8 cellular contexts compared by ENCODE assay signal in the genomic region with DNA sequence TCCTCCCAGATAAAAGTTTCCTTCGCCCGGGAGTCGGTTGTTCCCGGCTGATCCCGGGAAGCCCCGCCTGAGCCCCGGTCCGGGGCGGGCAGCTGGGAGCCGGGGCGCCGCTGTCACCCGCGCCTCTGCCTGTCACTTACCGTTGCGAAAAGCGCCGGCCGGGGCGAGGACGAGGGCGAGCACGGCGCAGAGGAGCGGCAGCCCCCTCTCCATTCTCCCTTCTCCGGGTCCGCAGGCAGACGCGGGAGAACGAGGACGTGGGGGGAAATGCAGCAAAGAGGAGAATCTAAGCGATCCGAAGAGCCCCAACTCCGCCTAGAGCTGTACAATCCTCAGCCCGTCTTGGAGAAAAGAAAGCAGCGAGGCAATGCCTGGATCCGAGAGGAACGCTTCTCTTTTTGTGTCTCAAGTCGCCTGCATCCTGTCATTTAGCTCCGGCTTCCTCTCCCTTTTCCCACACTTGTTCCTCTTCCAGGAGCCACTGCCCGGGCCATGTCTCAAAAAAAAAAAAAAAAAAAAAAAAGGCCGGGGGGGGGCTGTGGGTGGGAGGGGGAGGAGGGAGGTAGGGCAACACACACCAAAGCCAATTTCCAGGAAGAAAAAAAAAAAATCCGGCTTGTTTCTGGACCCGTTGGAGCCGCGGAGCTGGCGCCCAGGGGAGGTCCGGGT. TPM values are rescaled to one million over a fixed set of nuclear protein-coding genes. Genes with fewer than 3 reads are reported as not detected.
A peak's percentile ranks its signal among the peaks of the same experiment; 100 is the strongest.
DNase-seq lines count a peak whose midpoint lies in the region.

TSS of gene NRP1 (minus strand) at position 498 of the 669 bp plus-strand sequence. CDS start at position 213, 285 bp downstream.

- peak within 1 kb of the TSS; percentile 77 to 86 (median 81) for H3K4me3 Mint-ChIP-seq in immature natural killer cell

- in situ Hi-C loops in T47D (cut with HindIII; ENCODE audit: low pct_unique_long_range_greater_than_20kb, low sequenced_read_pairs), result no loop called here

- DNase-seq in stimulated activated CD4-positive, alpha-beta T cell treated with anti-CD3 and anti-CD28 coated beads, Interleukin-12 subunit alpha, Interleukin-12 subunit beta, amount 100 ng/mL, for 4 hours, result peak; percentile 12
- DNase-seq in stimulated activated CD4-positive, alpha-beta T cell treated with anti-CD3 and anti-CD28 coated beads, Interleukin-4, amount 100 ng/mL, for 24 hours, result no peak
- DNase-seq in NT2/D1 (ENCODE audit: low read depth, low spot score), result no peak
- DNase-seq in T47D (ENCODE audit: low read depth in 1 of 2, low spot score in 1 of 2), result peak; percentile 15 to 44
- no peak for DNase-seq in immature natural killer cell
- no peak for DNase-seq in GOT3 (lab: John Stamatoyannopoulos, UW)
- DNase-seq in midbrain (lab: John Stamatoyannopoulos, UW), result no peak

- peaks cover 18 to 41% (median 22%) of the 10 kb centered on the region in 3 donors for H3K27me3 Mint-ChIP-seq in immature natural killer cell (ENCODE audit: low read depth in 3 of 3)

- peaks cover 72% of the 10 kb centered on the region for H3K27me3 ChIP-seq in NT2/D1 (ENCODE audit: insufficient read depth, insufficient read length)
- no peaks in the 10 kb centered on the region for H3K27me3 ChIP-seq in skeletal muscle satellite cell (ENCODE audit: control insufficient read depth, insufficient read depth, low read length)

- no peaks in the 10 kb centered on the region for H3K9me3 Mint-ChIP-seq in immature natural killer cell

- H3K27ac Mint-ChIP-seq in immature natural killer cell, result peak within 1 kb of the TSS in 1 of 6 donors; percentile 21

- H3K4me1 Mint-ChIP-seq in immature natural killer cell, result peaks cover 15 to 20% of the 10 kb centered on the region in 2 donors

- peak within 1 kb of the TSS; percentile 94 for H3K4me2 ChIP-seq in skeletal muscle satellite cell (ENCODE audit: low read length)

- peaks cover 0 to 2% (median 0%) of the 10 kb centered on the region in 3 donors for H3K36me3 Mint-ChIP-seq in immature natural killer cell

- no peaks in the 10 kb centered on the region for H3K4me1 ChIP-seq in NT2/D1 (ENCODE audit: insufficient read depth, insufficient read length)
- H3K4me1 ChIP-seq in skeletal muscle satellite cell (ENCODE audit: control insufficient read depth, insufficient read depth, low read length), result peaks cover 45% of the 10 kb centered on the region

- H3K9ac ChIP-seq in NT2/D1 (ENCODE audit: insufficient read length, low read depth) (peak within 1 kb of the TSS; percentile 72), skeletal muscle satellite cell (ENCODE audit: low read depth, low read length) (peak within 1 kb of the TSS; percentile 95)

- H3K4me3 ChIP-seq in NT2/D1 (ENCODE audit: insufficient read length, low read depth) (peak within 1 kb of the TSS; percentile 55), skeletal muscle satellite cell (ENCODE audit: low read length) (peak within 1 kb of the TSS; percentile 86)

- H3K36me3 ChIP-seq in NT2/D1 (ENCODE audit: insufficient read depth, insufficient read length, low read length) (no peaks in the 10 kb centered on the region), skeletal muscle satellite cell (ENCODE audit: insufficient read depth, low read length) (peaks cover 31% of the 10 kb centered on the region)

- H3K9me3 ChIP-seq in NT2/D1 (ENCODE audit: insufficient read depth, low read length), result no peaks in the 10 kb centered on the region
- no peaks in the 10 kb centered on the region for H3K9me3 ChIP-seq in skeletal muscle satellite cell (replicated peaks; ENCODE audit: low read length)

RNA-seq across cellular contexts. Expression of gene NRP1, which starts in this region (rescaled TPM):
- polyA plus RNA-seq in immature natural killer cell, result 1 to 10 TPM in 1 of 3 donors, under 1 TPM in 2; 0.15 to 1.2 (median 0.65) TPM
- total RNA-seq in skeletal muscle satellite cell (2012; rRNA removed), result 292 and 302 TPM in 2 replicates

Comparison
In these comparisons a context has a peak if more than half of its experiments do, and no peak if none do; other contexts are left out.
1. DNase-seq: peak in stimulated activated CD4-positive, alpha-beta T cell treated with anti-CD3 and anti-CD28 coated beads, Interleukin-12 subunit alpha, Interleukin-12 subunit beta, amount 100 ng/mL, for 4 hours (single experiment) and T47D (2 of 2); none in stimulated activated CD4-positive, alpha-beta T cell treated with anti-CD3 and anti-CD28 coated beads, Interleukin-4, amount 100 ng/mL, for 24 hours (single experiment), NT2/D1 (single experiment), immature natural killer cell (0 of 3), GOT3 (single experiment) and midbrain (single experiment).